ENCODE assay signal across 1 cellular context in genomic region chr12:92601680-92602079, GRCh38.
TF ChIP-seq lines count a peak whose summit lies in the region.

No MANE protein-coding gene starts in this region.

TF ChIP-seq in K562, 482 proteins besides CTCF, POLR2A, EP300 and RAD21 (continued from another document):
- TF ChIP-seq MYBL2 (IDR thresholded peaks at IDR 0.05; ENCODE audit: low read depth), result no peak
- TF ChIP-seq MYBL2 (CRISPR knock-in tag; IDR thresholded peaks at IDR 0.05; ENCODE audit: borderline replicate concordance), result no peak
- TF ChIP-seq HDAC1 (IDR thresholded peaks at IDR 0.05), result no peak
- no peak for TF ChIP-seq POLR2H (tag; IDR thresholded peaks at IDR 0.05; ENCODE audit: low read depth)
- no peak for TF ChIP-seq HINFP (tag; conservative IDR thresholded peaks at IDR 0.05; ENCODE audit: low read depth)
- no peak for TF ChIP-seq HEY1 (CRISPR knock-in tag; IDR thresholded peaks at IDR 0.05; ENCODE audit: borderline replicate concordance)
TF ChIP-seq in K562: peak in this region for 0.
